ENCODE assay signal across 8 cellular contexts in the genomic region with DNA sequence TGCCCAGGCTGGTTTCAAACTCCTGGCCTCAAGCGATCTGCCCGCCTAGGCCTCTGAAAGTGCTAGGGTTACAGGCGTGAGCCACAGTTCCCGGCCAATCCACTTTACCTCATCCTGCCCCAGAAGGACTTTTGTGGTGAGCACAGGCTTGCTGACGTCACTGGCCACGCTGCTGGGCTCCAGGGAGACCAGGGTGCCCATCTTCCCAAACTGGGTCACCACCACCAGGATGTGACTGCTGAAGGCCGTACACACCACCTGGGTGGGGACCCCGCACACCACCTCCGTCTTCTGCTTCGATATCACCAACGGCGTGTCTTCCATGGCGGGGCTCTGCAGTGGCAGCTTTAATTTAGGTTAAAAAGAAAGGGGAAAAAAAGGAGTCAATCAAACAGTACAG. TPM values are rescaled to one million over a fixed set of nuclear protein-coding genes. Genes with fewer than 3 reads are reported as not detected.
DNase-seq lines count a peak whose midpoint lies in the region; ATAC-seq lines count a peak whose summit lies in the region.

No MANE protein-coding gene starts in this region.

- H3K36me3 ChIP-seq in BLaER1, result 0 out of 2 replicates have a peak, but pooled peaks cover 4% of the 10 kb centered on the region

- H3K4me3 ChIP-seq in BLaER1 (peak overlapping the region; percentile 87), iPS-18c (ENCODE audit: insufficient read depth, low read depth, low read length) (0 out of 2 replicates have a peak overlapping the region, but pooled peaks have one; percentile 54)
- H3K4me3 ChIP-seq in Jurkat, Clone E6-1 (ENCODE audit: low read length), result peak overlapping the region; percentile 93

- H3K27me3 ChIP-seq in BLaER1, result no peaks in the 10 kb centered on the region

- H3K9me3 ChIP-seq in BLaER1, result no peaks in the 10 kb centered on the region
- peaks cover 2% of the 10 kb centered on the region for H3K9me3 ChIP-seq in iPS-18c (ENCODE audit: control insufficient read depth, insufficient read depth, low read length)

- peak overlapping the region; percentile 91 to 96 for H3K27ac Mint-ChIP-seq in stimulated activated naive CD8-positive, alpha-beta T cell treated with anti-CD3 and anti-CD28 coated beads, Interleukin-15, amount 100 ng/mL, for 72 hours

- DNase-seq in Jurkat, Clone E6-1 (ENCODE audit: low read depth, low spot score), result no peak
- peak; percentile 15 for DNase-seq in activated effector memory CD4-positive, alpha-beta T cell treated with Interleukin-2 at 50 U/mL for 16 hours
- DNase-seq in stimulated activated naive CD8-positive, alpha-beta T cell treated with anti-CD3 and anti-CD28 coated beads, Interleukin-15, amount 100 ng/mL, for 72 hours, result no peak
- DNase-seq in posterior vena cava (ENCODE audit: low spot score) (no peak), superior temporal gyrus (ENCODE audit: extremely low spot score) (no peak)

- intact Hi-C loops in posterior vena cava (cut with DNase I), result no loop called here

- no peak for ATAC-seq in stimulated activated naive CD8-positive, alpha-beta T cell treated with anti-CD3 and anti-CD28 coated beads, Interleukin-15, amount 100 ng/mL, for 72 hours
- ATAC-seq in GM21528 (IDR thresholded peaks at IDR 0.05; ENCODE audit: low FRiP score, unreplicated experiment), result no peak

- H3K9me3 Mint-ChIP-seq in stimulated activated naive CD8-positive, alpha-beta T cell treated with anti-CD3 and anti-CD28 coated beads, Interleukin-15, amount 100 ng/mL, for 72 hours, result no peaks in the 10 kb centered on the region

- peak overlapping the region; percentile 87 for H3K4me2 ChIP-seq in BLaER1

- H3K27ac ChIP-seq in BLaER1, result no peak overlapping the region

- no peaks in the 10 kb centered on the region for H4K20me1 ChIP-seq in BLaER1

- H3K4me3 Mint-ChIP-seq in stimulated activated naive CD8-positive, alpha-beta T cell treated with anti-CD3 and anti-CD28 coated beads, Interleukin-15, amount 100 ng/mL, for 72 hours, result peak overlapping the region; percentile 90 to 93

- peak overlapping the region; percentile 94; the same call in 1 of the 2 replicates for H3K9ac ChIP-seq in BLaER1

- peaks cover 81% of the 10 kb centered on the region for H3K4me1 ChIP-seq in BLaER1

- H3K27me3 Mint-ChIP-seq in stimulated activated naive CD8-positive, alpha-beta T cell treated with anti-CD3 and anti-CD28 coated beads, Interleukin-15, amount 100 ng/mL, for 72 hours, result no peaks in the 10 kb centered on the region

- peaks cover 48% of the 10 kb centered on the region for H3K4me1 Mint-ChIP-seq in stimulated activated naive CD8-positive, alpha-beta T cell treated with anti-CD3 and anti-CD28 coated beads, Interleukin-15, amount 100 ng/mL, for 72 hours

RNA-seq across cellular contexts. Expression of gene PSMG3, which starts 0.8 kb away (rescaled TPM):
- 153 TPM for polyA plus RNA-seq in Jurkat, Clone E6-1 (2012; ENCODE audit: insufficient read depth, insufficient read length)
- 10 to 100 TPM; 13.9 to 19.0 TPM for total RNA-seq in posterior vena cava

RNA-seq across cellular contexts. Expression of gene TMEM184A, which starts 13.0 kb away (rescaled TPM):
- 2.6 TPM for polyA plus RNA-seq in Jurkat, Clone E6-1 (2012; ENCODE audit: insufficient read depth, insufficient read length)
- total RNA-seq in posterior vena cava, result not detected

RNA-seq across cellular contexts. Expression of gene MAFK, which starts 38.5 kb away (rescaled TPM):
- polyA plus RNA-seq in Jurkat, Clone E6-1 (2012; ENCODE audit: insufficient read depth, insufficient read length), result 35.0 TPM
- total RNA-seq in posterior vena cava, result 100 to 1,000 TPM in 1 of 2 donors, 10 to 100 TPM in 1; 49.4 to 138 TPM
